In genomic region chr1:115564201-115564600, GRCh38 we compare ENCODE assay signal across 18 cellular contexts.
DNase-seq lines count a peak whose midpoint lies in the region; ATAC-seq and TF ChIP-seq lines count a peak whose summit lies in the region.
"Had no signal": no experiment of that assay in that cellular context is flagged by ENCODE, and none has a peak within 500 bp of the region (broad histone marks: within the 10 kb centered on the region; RNA-seq: fewer than 3 reads in every experiment).

No MANE protein-coding gene starts in this region.

- H3K9me3 ChIP-seq in WERI-Rb-1 (ENCODE audit: severe bottlenecking), result peaks cover 2% of the 10 kb centered on the region
- H3K9me3 ChIP-seq: neutrophil had no signal

- H3K36me3 Mint-ChIP-seq in HFFc6 (ENCODE audit: low read depth), result peaks cover 19% of the 10 kb centered on the region
- H3K36me3 Mint-ChIP-seq in brain, result no peaks in the 10 kb centered on the region
- no peaks in the 10 kb centered on the region for H3K36me3 Mint-ChIP-seq in activated CD4-positive, alpha-beta T cell treated with anti-CD3 and anti-CD28 coated beads, Interleukin-2, amount 10 ng/mL, durations not matched to agents 24 days and 14 days (ENCODE audit: low read depth)
- H3K36me3 Mint-ChIP-seq: activated CD4-positive, alpha-beta memory T cell treated with anti-CD3 and anti-CD28 coated beads for 36 hours had no signal

- intact Hi-C loops in activated CD4-positive, alpha-beta T cell treated with anti-CD3 and anti-CD28 coated beads, Interleukin-2, amount 10 ng/mL, durations not matched to agents 24 days and 14 days (cut with micrococcal nuclease), result no loop called here

- peak overlapping the region; percentile 67 for H3K27ac Mint-ChIP-seq in HFFc6
- H3K27ac Mint-ChIP-seq in brain, result no peak overlapping the region
- no peak overlapping the region for H3K27ac Mint-ChIP-seq in activated CD4-positive, alpha-beta T cell treated with anti-CD3 and anti-CD28 coated beads, Interleukin-2, amount 10 ng/mL, durations not matched to agents 24 days and 14 days
- H3K27ac Mint-ChIP-seq: activated CD4-positive, alpha-beta memory T cell treated with anti-CD3 and anti-CD28 coated beads for 36 hours; activated T-helper 2 cell treated with anti-CD3 and anti-CD28 coated beads, Interferon-gamma antibody, Interleukin-2, Interleukin-4, amounts not matched to agents 10 μg/mL and 5 μg/mL and 100 μg/mL, durations not matched to agents 14 hours and 24 hours and 36 hours had no signal

- H3K4me3 Mint-ChIP-seq in HFFc6 (peak overlapping the region; percentile 86), brain (peak overlapping the region; percentile 42 to 75 (median 65))
- no peak overlapping the region for H3K4me3 Mint-ChIP-seq in activated CD4-positive, alpha-beta T cell treated with anti-CD3 and anti-CD28 coated beads, Interleukin-2, amount 10 ng/mL, durations not matched to agents 24 days and 14 days
- H3K4me3 Mint-ChIP-seq: activated CD4-positive, alpha-beta memory T cell treated with anti-CD3 and anti-CD28 coated beads for 36 hours had no signal

- H3K4me3 ChIP-seq in skeletal muscle cell (ENCODE audit: low read depth, low read length), result peak overlapping the region; percentile 24
- no peak overlapping the region for H3K4me3 ChIP-seq in WERI-Rb-1 (ENCODE audit: low read depth, low read length)
- H3K4me3 ChIP-seq: SJSA1 had no signal

- no peak for TF ChIP-seq CTCF in HFFc6 (IDR thresholded peaks at IDR 0.05)
- TF ChIP-seq CTCF in brain (conservative IDR thresholded peaks at IDR 0.05), result no peak
- no peak for TF ChIP-seq CTCF in WERI-Rb-1 (IDR thresholded peaks at IDR 0.05; ENCODE audit: low read depth, low read length)

- no peaks in the 10 kb centered on the region for H3K36me3 ChIP-seq in WERI-Rb-1
- H3K36me3 ChIP-seq: neutrophil, SJSA1 had no signal

- DNase-seq in HFFc6 (no peak), iPS-NIHi7 (ENCODE audit: extremely low spot score) (peak; percentile 71), skeletal muscle cell (ENCODE audit: low read depth) (no peak), NCI-H524 (lab: John Stamatoyannopoulos, UW) (no peak), WERI-Rb-1 (no peak)
- no peak for DNase-seq in activated CD4-positive, alpha-beta T cell treated with anti-CD3 and anti-CD28 coated beads, Interleukin-2, amount 10 ng/mL, durations not matched to agents 24 days and 14 days
- DNase-seq: activated CD4-positive, alpha-beta memory T cell treated with anti-CD3 and anti-CD28 coated beads for 36 hours; anterior cingulate cortex; dermis blood vessel endothelial cell; mammary epithelial cell; NCI-H1417 treated with DMSO at 0.1 percent for 48 hours; stimulated activated naive CD8-positive, alpha-beta T cell treated with anti-CD3 and anti-CD28 coated beads, Interleukin-15, Interleukin-2, amounts not matched to agents 100 U/mL and 50 U/mL, for 24 hours had no signal

- H3K27me3 Mint-ChIP-seq in HFFc6 (ENCODE audit: insufficient read depth), result peaks cover 6% of the 10 kb centered on the region; the same call in 1 of the 2 replicates
- H3K27me3 Mint-ChIP-seq in brain, result peaks cover 26% of the 10 kb centered on the region
- H3K27me3 Mint-ChIP-seq in activated CD4-positive, alpha-beta T cell treated with anti-CD3 and anti-CD28 coated beads, Interleukin-2, amount 10 ng/mL, durations not matched to agents 24 days and 14 days, result peaks cover 16% of the 10 kb centered on the region

- H3K27ac ChIP-seq in WERI-Rb-1, result no peak overlapping the region
- H3K27ac ChIP-seq: KMS-11, neutrophil, SJSA1 had no signal

- peaks cover 18% of the 10 kb centered on the region for H3K9me3 Mint-ChIP-seq in HFFc6
- H3K9me3 Mint-ChIP-seq in brain, result peaks cover 8 to 28% (median 22%) of the 10 kb centered on the region in 5 experiments
- H3K9me3 Mint-ChIP-seq in activated CD4-positive, alpha-beta T cell treated with anti-CD3 and anti-CD28 coated beads, Interleukin-2, amount 10 ng/mL, durations not matched to agents 24 days and 14 days, result peaks cover 5% of the 10 kb centered on the region

- no peaks in the 10 kb centered on the region for H3K27me3 ChIP-seq in WERI-Rb-1 (ENCODE audit: insufficient read depth, low read depth, severe bottlenecking)
- H3K27me3 ChIP-seq: SJSA1 had no signal

- H3K4me1 Mint-ChIP-seq in HFFc6 (ENCODE audit: low read depth) (peaks cover 30% of the 10 kb centered on the region), brain (peaks cover 6% of the 10 kb centered on the region)
- H3K4me1 Mint-ChIP-seq in activated CD4-positive, alpha-beta T cell treated with anti-CD3 and anti-CD28 coated beads, Interleukin-2, amount 10 ng/mL, durations not matched to agents 24 days and 14 days, result no peaks in the 10 kb centered on the region

- ATAC-seq in HG02973 (IDR thresholded peaks at IDR 0.05; ENCODE audit: unreplicated experiment), result no peak
- ATAC-seq: stimulated activated naive CD8-positive, alpha-beta T cell treated with anti-CD3 and anti-CD28 coated beads, Interleukin-15, Interleukin-2, amounts not matched to agents 100 U/mL and 50 U/mL, for 24 hours had no signal
